ENCODE assay signal across 11 cellular contexts in the genomic region with DNA sequence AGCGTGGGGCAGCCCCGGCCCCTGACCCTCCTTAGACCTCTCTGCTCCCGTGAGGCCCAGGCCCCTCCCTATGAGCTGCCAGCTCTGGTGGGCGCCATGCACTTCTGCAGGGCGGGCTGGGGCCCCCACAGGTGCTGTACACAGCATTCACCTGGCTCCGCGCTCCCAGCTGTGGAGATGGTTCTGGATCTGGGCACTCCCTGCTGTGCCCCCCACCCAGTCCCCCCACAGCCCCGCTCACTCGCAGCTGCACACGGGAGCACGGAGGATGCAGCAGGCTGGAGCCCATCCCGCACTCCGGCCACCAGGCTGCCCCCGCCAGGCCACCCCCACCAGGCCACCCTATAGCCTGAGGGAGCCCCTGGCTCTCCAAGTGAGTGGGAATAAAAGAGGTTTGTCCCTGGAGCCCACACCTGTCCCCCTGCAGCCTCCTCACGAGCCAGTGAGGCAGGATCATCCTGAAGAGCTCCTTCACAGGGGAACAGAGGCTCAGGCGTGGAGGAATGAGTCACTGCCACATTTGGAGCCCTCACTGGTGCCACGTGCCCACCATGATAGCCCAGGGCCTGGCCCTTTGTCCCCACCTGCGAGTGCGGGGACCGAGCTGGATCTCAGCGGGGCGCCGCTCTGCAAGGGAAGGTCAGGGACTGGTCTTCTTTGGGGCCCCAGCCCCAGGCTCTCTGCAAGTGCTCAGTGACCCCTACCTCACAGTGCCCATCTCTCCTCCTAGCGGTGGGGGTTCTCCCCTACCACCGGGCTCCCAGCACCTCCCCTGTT. TPM values are rescaled to one million over a fixed set of nuclear protein-coding genes. Genes with fewer than 3 reads are reported as not detected.
A peak's percentile ranks its signal among the peaks of the same experiment; 100 is the strongest.
DNase-seq lines count a peak whose midpoint lies in the region; ATAC-seq and TF ChIP-seq lines count a peak whose summit lies in the region.
"Had no signal": no experiment of that assay in that cellular context is flagged by ENCODE, and none has a peak within 500 bp of the region (broad histone marks: within the 10 kb centered on the region; RNA-seq: fewer than 3 reads in every experiment).

No MANE protein-coding gene starts in this region.

- CTCF ChIA-PET in activated CD4-positive, alpha-beta T cell treated with anti-CD3 and anti-CD28 coated beads, Interleukin-2, amount 10 ng/mL, durations not matched to agents 7 days and 5 days (lab: Charles Lee): interaction anchor here (1.0 to 1.9 kb wide), 2 partner anchors 25 to 100 kb away, joined by 3 to 7 read pairs; no protein-coding TSS in a partner anchor

- H3K27me3 ChIP-seq in psoas muscle (ENCODE audit: insufficient read depth in 3 of 3, low read length in 2 of 3) (no peaks in the 10 kb centered on the region), left lung (peaks cover 0 to 8% of the 10 kb centered on the region in 2 donors)

- H3K27ac ChIP-seq in psoas muscle (peak overlapping the region; percentile 83), left lung (no peak overlapping the region)
- H3K27ac ChIP-seq: epithelial cell of prostate had no signal

- H3K27me3 Mint-ChIP-seq in activated CD4-positive, alpha-beta T cell treated with anti-CD3 and anti-CD28 coated beads, Interleukin-2, amount 10 ng/mL, durations not matched to agents 7 days and 5 days: no peaks in the 10 kb centered on the region
- peaks cover 29% of the 10 kb centered on the region for H3K27me3 Mint-ChIP-seq in HFFc6 (ENCODE audit: insufficient read depth)

- H3K4me1 ChIP-seq in psoas muscle: peaks cover 60% of the 10 kb centered on the region
- H3K4me1 ChIP-seq in left lung: peaks cover 9 to 28% of the 10 kb centered on the region in 2 donors

- no peaks in the 10 kb centered on the region for H3K36me3 Mint-ChIP-seq in activated CD4-positive, alpha-beta T cell treated with anti-CD3 and anti-CD28 coated beads, Interleukin-2, amount 10 ng/mL, durations not matched to agents 7 days and 5 days (ENCODE audit: low read depth)
- no peaks in the 10 kb centered on the region for H3K36me3 Mint-ChIP-seq in HFFc6 (ENCODE audit: low read depth)

- intact Hi-C loops in left ventricle myocardium superior (cut with micrococcal nuclease): no loop called here
- intact Hi-C loops in psoas muscle (cut with DNase I): no loop called here
- intact Hi-C loops in left lung (cut with DNase I): no loop called here

- peak overlapping the region; percentile 37 for H3K4me3 Mint-ChIP-seq in activated CD4-positive, alpha-beta T cell treated with anti-CD3 and anti-CD28 coated beads, Interleukin-2, amount 10 ng/mL, durations not matched to agents 7 days and 5 days
- peak overlapping the region; percentile 57; the same call in 1 of the 2 replicates for H3K4me3 Mint-ChIP-seq in HFFc6

- no peaks in the 10 kb centered on the region for H3K9me3 ChIP-seq in psoas muscle
- H3K9me3 ChIP-seq in left lung: no peaks in the 10 kb centered on the region

- H3K9me3 Mint-ChIP-seq in activated CD4-positive, alpha-beta T cell treated with anti-CD3 and anti-CD28 coated beads, Interleukin-2, amount 10 ng/mL, durations not matched to agents 7 days and 5 days: no peaks in the 10 kb centered on the region
- peaks cover 7% of the 10 kb centered on the region for H3K9me3 Mint-ChIP-seq in HFFc6

- H3K36me3 ChIP-seq in psoas muscle (ENCODE audit: insufficient read depth in 1 of 2, low read depth in 1 of 2) (no peaks in the 10 kb centered on the region), left lung (no peaks in the 10 kb centered on the region)

- 39 to 55% (median 40%) methylated on average over 24 to 25 of the region's 25 CpGs for WGBS in psoas muscle, 3 donors

- no peaks in the 10 kb centered on the region for H3K4me1 Mint-ChIP-seq in activated CD4-positive, alpha-beta T cell treated with anti-CD3 and anti-CD28 coated beads, Interleukin-2, amount 10 ng/mL, durations not matched to agents 7 days and 5 days
- H3K4me1 Mint-ChIP-seq in HFFc6 (ENCODE audit: low read depth): peaks cover 13% of the 10 kb centered on the region

- H3K4me3 ChIP-seq in psoas muscle (peak overlapping the region; percentile 82), left lung (no peak overlapping the region)

- ATAC-seq in left ventricle myocardium superior: peak; percentile 1
- peak in 3 of 4 donors; percentile 22 to 47 (median 32) for ATAC-seq in psoas muscle
- no peak for ATAC-seq in left lung

- POLR2A ChIA-PET in activated CD4-positive, alpha-beta T cell treated with anti-CD3 and anti-CD28 coated beads, Interleukin-2, amount 10 ng/mL, durations not matched to agents 7 days and 5 days (lab: Charles Lee): no interaction called here

- TF ChIP-seq CTCF in HFFc6 (IDR thresholded peaks at IDR 0.05): no peak; the same call in 1 of the 2 replicates
- no peak for TF ChIP-seq CTCF in psoas muscle (IDR thresholded peaks at IDR 0.05)
- no peak for TF ChIP-seq CTCF in left lung (IDR thresholded peaks at IDR 0.05)

- no peak for DNase-seq in activated CD4-positive, alpha-beta T cell treated with anti-CD3 and anti-CD28 coated beads, Interleukin-2, amount 10 ng/mL, durations not matched to agents 7 days and 5 days
- no peak for DNase-seq in activated CD4-positive, alpha-beta T cell treated with anti-CD3 and anti-CD28 coated beads for 1 hour
- no peak for DNase-seq in HFFc6
- peak; percentile 42 for DNase-seq in left ventricle myocardium superior
- DNase-seq in psoas muscle: peak in 1 of 2 donors; percentile 78
- DNase-seq in SKM-1 (lab: John Stamatoyannopoulos, UW; ENCODE audit: unreplicated experiment): no peak
- no peak for DNase-seq in A172 (ENCODE audit: low spot score)
- no peak for DNase-seq in left lung
- DNase-seq: activated CD4-positive, CD25-positive, alpha-beta regulatory T cell; NCI-H2081 had no signal

- H3K27ac Mint-ChIP-seq in activated CD4-positive, alpha-beta T cell treated with anti-CD3 and anti-CD28 coated beads, Interleukin-2, amount 10 ng/mL, durations not matched to agents 7 days and 5 days: no peak overlapping the region
- no peak overlapping the region for H3K27ac Mint-ChIP-seq in HFFc6

RNA-seq across cellular contexts. Expression of a gene that starts 1.9 kb away (rescaled TPM):
- total RNA-seq in activated CD4-positive, alpha-beta T cell treated with anti-CD3 and anti-CD28 coated beads, Interleukin-2, amount 10 ng/mL, durations not matched to agents 7 days and 5 days: 1 to 10 TPM in 1 of 2 experiments, under 1 TPM in 1; 0.81 to 1.2 TPM
- total RNA-seq in HFFc6 (2021; fragmentation: NEBNext Ultra II Directional; extraction: Animal tissue kit (Norgen Biotek cat#: 25700)): 1 to 10 TPM; 2.7 to 3.7 (median 3.3) TPM
- 226 TPM for total RNA-seq in left ventricle myocardium superior
- 100 to 1,000 TPM; 201 to 359 (median 278) TPM for total RNA-seq in psoas muscle
- polyA plus RNA-seq in psoas muscle: 100 to 1,000 TPM; 187 to 394 (median 300) TPM
- total RNA-seq in A172 (2014; rRNA removed; shearing (Covaris generic)): 3.4 and 3.7 TPM in 2 replicates
- total RNA-seq in left lung: 1 to 10 TPM; 5.2 to 5.3 TPM

RNA-seq across cellular contexts. Expression of a gene that starts 27.0 kb away (rescaled TPM):
- 100 to 1,000 TPM in 1 of 2 experiments, 10 to 100 TPM in 1; 84.7 to 135 TPM for total RNA-seq in activated CD4-positive, alpha-beta T cell treated with anti-CD3 and anti-CD28 coated beads, Interleukin-2, amount 10 ng/mL, durations not matched to agents 7 days and 5 days
- 10 to 100 TPM; 78.3 to 95.8 (median 82.5) TPM for total RNA-seq in HFFc6 (2021; fragmentation: NEBNext Ultra II Directional; extraction: Animal tissue kit (Norgen Biotek cat#: 25700))
- total RNA-seq in left ventricle myocardium superior (65.1 TPM), psoas muscle (100 to 1,000 TPM in 1 of 4 donors, 10 to 100 TPM in 3; 55.8 to 105 (median 84.5) TPM), left lung (10 to 100 TPM; 59.2 to 69.5 TPM)
- 100 to 1,000 TPM; 147 to 233 (median 233) TPM for polyA plus RNA-seq in psoas muscle
- total RNA-seq in A172 (2014; rRNA removed; shearing (Covaris generic)): 187 and 210 TPM in 2 replicates

RNA-seq across cellular contexts. Expression of a gene that starts 36.5 kb away (rescaled TPM):
- total RNA-seq in activated CD4-positive, alpha-beta T cell treated with anti-CD3 and anti-CD28 coated beads, Interleukin-2, amount 10 ng/mL, durations not matched to agents 7 days and 5 days: 100 to 1,000 TPM; 163 to 171 TPM
- 100 to 1,000 TPM; 111 to 121 (median 116) TPM for total RNA-seq in HFFc6 (2021; fragmentation: NEBNext Ultra II Directional; extraction: Animal tissue kit (Norgen Biotek cat#: 25700))
- total RNA-seq in left ventricle myocardium superior (30.4 TPM), psoas muscle (10 to 100 TPM; 16.4 to 26.3 (median 23.4) TPM), left lung (100 to 1,000 TPM; 111 to 120 TPM)
- polyA plus RNA-seq in psoas muscle: 10 to 100 TPM; 12.0 to 29.1 (median 12.8) TPM
- 93.1 and 98.0 TPM in 2 replicates for total RNA-seq in A172 (2014; rRNA removed; shearing (Covaris generic))

Comparison
In these comparisons a context has a peak if more than half of its experiments do, and no peak if none do; other contexts are left out.
1. RNA of a gene that starts 1.9 kb away (total RNA-seq): 201 to 359 TPM in psoas muscle and 226 TPM in left ventricle myocardium superior (single experiment); 5.2 to 5.3 TPM in left lung, 3.4 to 3.7 TPM in A172, 2.7 to 3.7 TPM in HFFc6 and 0.81 to 1.2 TPM in activated CD4-positive, alpha-beta T cell treated with anti-CD3 and anti-CD28 coated beads, Interleukin-2, amount 10 ng/mL, durations not matched to agents 7 days and 5 days; every median in the first group is over 10 times any median in the second.